ENCODE assay signal across 8 cellular contexts in genomic region chr4:121696641-121697461, GRCh38. TPM values are rescaled to one million over a fixed set of nuclear protein-coding genes. Genes with fewer than 3 reads are reported as not detected.
A peak's percentile ranks its signal among the peaks of the same experiment; 100 is the strongest.
DNase-seq lines count a peak whose midpoint lies in the region; ATAC-seq and TF ChIP-seq lines count a peak whose summit lies in the region.

Gene ANXA5, minus strand, starts transcription at chr4:121696980. Its CDS starts 391 bp downstream, at chr4:121696589.

- H3K9me3 Mint-ChIP-seq in activated naive CD8-positive, alpha-beta T cell treated with anti-CD3 and anti-CD28 coated beads, Interleukin-2, amount 10 ng/mL, durations not matched to agents 7 days and 5 days, result no peaks in the 10 kb centered on the region

- peak; percentile 79 for TF ChIP-seq POLR2A in transverse colon (IDR thresholded peaks at IDR 0.05)

- H3K4me2 ChIP-seq in Karpas-422 (ENCODE audit: low read depth, low read length, poor library complexity, severe bottlenecking) (peak within 1 kb of the TSS; percentile 90), parathyroid adenoma (ENCODE audit: low read length) (peak within 1 kb of the TSS; percentile 95)

- H3K4me3 Mint-ChIP-seq in activated naive CD8-positive, alpha-beta T cell treated with anti-CD3 and anti-CD28 coated beads, Interleukin-2, amount 10 ng/mL, durations not matched to agents 7 days and 5 days, result peak within 1 kb of the TSS; percentile 99

- H3K27ac ChIP-seq in Karpas-422 (ENCODE audit: low read length), result no peak within 1 kb of the TSS
- H3K27ac ChIP-seq in parathyroid adenoma, result peak within 1 kb of the TSS; percentile 76
- H3K27ac ChIP-seq in transverse colon, result peak within 1 kb of the TSS; percentile 89 to 99 (median 98)

- H3K79me2 ChIP-seq in Karpas-422 (ENCODE audit: low read length) (peaks cover 32% of the 10 kb centered on the region), parathyroid adenoma (no peaks in the 10 kb centered on the region)

- intact Hi-C loops in Right ventricle myocardium inferior (cut with DNase I) (loop anchor here (5.0 kb wide), 3 partner anchors 40 to 125 kb away; partner anchors contain the start of genes CCNA2 and EXOSC9), transverse colon (cut with DNase I; ENCODE audit: low total_unique reads) (no loop called here)

- H3K27me3 Mint-ChIP-seq in activated naive CD8-positive, alpha-beta T cell treated with anti-CD3 and anti-CD28 coated beads, Interleukin-2, amount 10 ng/mL, durations not matched to agents 7 days and 5 days, result peaks cover 34% of the 10 kb centered on the region

- H3K9me2 ChIP-seq in Karpas-422 (replicated peaks; ENCODE audit: insufficient read depth, low read length), result no peaks in the 10 kb centered on the region

- ATAC-seq in GM21786 (IDR thresholded peaks at IDR 0.05; ENCODE audit: unreplicated experiment), result peak; percentile 89
- ATAC-seq in activated naive CD8-positive, alpha-beta T cell treated with anti-CD3 and anti-CD28 coated beads, Interleukin-2, amount 10 ng/mL, durations not matched to agents 7 days and 5 days (ENCODE audit: low read depth), result peak; percentile 93
- ATAC-seq in Right ventricle myocardium inferior, result peak; percentile 98

- DNase-seq in GF-D8 (lab: John Stamatoyannopoulos, UW) (peak; percentile 36), Karpas-422 (peak; percentile 91), SKM-1 treated with dmso at 0.1 percent for 144 hours (lab: John Stamatoyannopoulos, UW; ENCODE audit: unreplicated experiment) (peak; percentile 81), Right ventricle myocardium inferior (ENCODE audit: missing footprints) (peak; percentile 95), transverse colon (peak; percentile 91)
- peak; percentile 84 for DNase-seq in activated naive CD8-positive, alpha-beta T cell treated with anti-CD3 and anti-CD28 coated beads, Interleukin-2, amount 10 ng/mL, durations not matched to agents 7 days and 5 days

- H3K9ac ChIP-seq in Karpas-422 (ENCODE audit: low read length), result peak within 1 kb of the TSS; percentile 79
- H3K9ac ChIP-seq in parathyroid adenoma, result no peak within 1 kb of the TSS

- H3K36me3 Mint-ChIP-seq in activated naive CD8-positive, alpha-beta T cell treated with anti-CD3 and anti-CD28 coated beads, Interleukin-2, amount 10 ng/mL, durations not matched to agents 7 days and 5 days, result peaks cover 13% of the 10 kb centered on the region

- peak within 1 kb of the TSS; percentile 98 for H3K27ac Mint-ChIP-seq in activated naive CD8-positive, alpha-beta T cell treated with anti-CD3 and anti-CD28 coated beads, Interleukin-2, amount 10 ng/mL, durations not matched to agents 7 days and 5 days

- POLR2A ChIA-PET in activated naive CD8-positive, alpha-beta T cell treated with anti-CD3 and anti-CD28 coated beads, Interleukin-2, amount 10 ng/mL, durations not matched to agents 7 days and 5 days (lab: Charles Lee), result interaction anchor here (0.6 to 2.2 kb wide), 9 partner anchors 10 to 173 kb away, joined by 3 to 8 read pairs (median 4); partner anchors contain the start of genes BBS7, CCNA2 and EXOSC9

- H3K27me3 ChIP-seq in Karpas-422 (ENCODE audit: low read length) (no peaks in the 10 kb centered on the region), parathyroid adenoma (ENCODE audit: control insufficient read depth, insufficient read depth, low read length) (no peaks in the 10 kb centered on the region), transverse colon (no peaks in the 10 kb centered on the region)

- peak within 1 kb of the TSS; percentile 77 for H3K4me3 ChIP-seq in Karpas-422 (ENCODE audit: low read length)
- H3K4me3 ChIP-seq in parathyroid adenoma (ENCODE audit: low read depth, low read length), result peak within 1 kb of the TSS; percentile 87
- peak within 1 kb of the TSS; percentile 56 to 99 (median 94) for H3K4me3 ChIP-seq in transverse colon

- no peak for TF ChIP-seq EP300 in transverse colon (IDR thresholded peaks at IDR 0.05; ENCODE audit: low read depth)

- TF ChIP-seq CTCF in parathyroid adenoma (IDR thresholded peaks at IDR 0.05) (peak; percentile 14), transverse colon (IDR thresholded peaks at IDR 0.05) (peak in 1 of 5 experiments; percentile 23)

- no peaks in the 10 kb centered on the region for H4K20me1 ChIP-seq in Karpas-422 (ENCODE audit: insufficient read depth, low read depth, low read length)

- H3K36me3 ChIP-seq in Karpas-422 (ENCODE audit: insufficient read depth, low read length) (peaks cover 7% of the 10 kb centered on the region; the same call in 1 of the 2 replicates), parathyroid adenoma (ENCODE audit: control insufficient read depth, insufficient read depth, low read length) (no peaks in the 10 kb centered on the region), transverse colon (no peaks in the 10 kb centered on the region)

- H3K4me1 ChIP-seq in Karpas-422 (ENCODE audit: low read length), result peaks cover 24% of the 10 kb centered on the region
- H3K4me1 ChIP-seq in parathyroid adenoma, result peaks cover 3% of the 10 kb centered on the region
- H3K4me1 ChIP-seq in transverse colon, result peaks cover 5 to 45% (median 18%) of the 10 kb centered on the region in 4 donors

- H3K9me3 ChIP-seq in Karpas-422 (ENCODE audit: low read length) (no peaks in the 10 kb centered on the region), parathyroid adenoma (ENCODE audit: control insufficient read depth, low read length) (no peaks in the 10 kb centered on the region), transverse colon (no peaks in the 10 kb centered on the region)

- H2AFZ ChIP-seq in Karpas-422 (ENCODE audit: low read length), result peak within 1 kb of the TSS; percentile 80
- H2AFZ ChIP-seq in parathyroid adenoma, result peak within 1 kb of the TSS; percentile 93

- in situ Hi-C loops in transverse colon (cut with MboI; ENCODE audit: low pct_ligation_motif_present in 1 of 4, low pct_unique_long_range_greater_than_20kb in 1 of 4, low sequenced_read_pairs in 3 of 4), result no loop called here

- H3K4me1 Mint-ChIP-seq in activated naive CD8-positive, alpha-beta T cell treated with anti-CD3 and anti-CD28 coated beads, Interleukin-2, amount 10 ng/mL, durations not matched to agents 7 days and 5 days, result peaks cover 17% of the 10 kb centered on the region

- 0% methylated on average over 1 to 33 of the region's 90 CpGs for WGBS in transverse colon (ENCODE audit: low coverage in 1 of 2), 2 donors

RNA-seq across cellular contexts. Expression of gene ANXA5, which starts in this region (rescaled TPM):
- total RNA-seq in Karpas-422 (2014; rRNA removed; shearing (Covaris generic); ENCODE audit: low replicate concordance), result 67.2 and 89.5 TPM in 2 replicates
- 100 to 1,000 TPM; 104 to 111 TPM for total RNA-seq in activated naive CD8-positive, alpha-beta T cell treated with anti-CD3 and anti-CD28 coated beads, Interleukin-2, amount 10 ng/mL, durations not matched to agents 7 days and 5 days
- total RNA-seq in Right ventricle myocardium inferior, result 136 TPM
- total RNA-seq in transverse colon, result 100 to 1,000 TPM in 2 of 4 donors, 10 to 100 TPM in 2; 62.7 to 196 (median 135) TPM

Comparison
In these comparisons a context has a peak if more than half of its experiments do, and no peak if none do; other contexts are left out.
1. DNase-seq: peak in every context shown above with its lines; median percentile 95 in Right ventricle myocardium inferior; 91 in Karpas-422; 91 in transverse colon; 84 in activated naive CD8-positive, alpha-beta T cell treated with anti-CD3 and anti-CD28 coated beads, Interleukin-2, amount 10 ng/mL, durations not matched to agents 7 days and 5 days; 81 in SKM-1 treated with dmso at 0.1 percent for 144 hours; 36 in GF-D8.